ENCODE assay signal across 8 cellular contexts in genomic region chr7:964401-965231, GRCh38. TPM values are rescaled to one million over a fixed set of nuclear protein-coding genes. Genes with fewer than 3 reads are reported as not detected.
DNase-seq lines count a peak whose midpoint lies in the region; ATAC-seq, FAIRE-seq and TF ChIP-seq lines count a peak whose summit lies in the region.

No MANE protein-coding gene starts in this region.

- H3K36me3 Mint-ChIP-seq in T-helper 2 cell treated with Interferon-gamma antibody and Interleukin-4, amounts not matched to agents 5 μg/mL and 100 μg/mL, for 36 hours (ENCODE audit: low read depth): peaks cover 19% of the 10 kb centered on the region

- H3K9me3 Mint-ChIP-seq in T-helper 2 cell treated with Interferon-gamma antibody and Interleukin-4, amounts not matched to agents 5 μg/mL and 100 μg/mL, for 36 hours: no peaks in the 10 kb centered on the region

- ATAC-seq in SK-N-SH treated with all-trans-retinoic acid at 6 μM for 48 hours: peak; percentile 66
- ATAC-seq in sciatic nerve: peak; percentile 50

- H3K27ac Mint-ChIP-seq in T-helper 2 cell treated with Interferon-gamma antibody and Interleukin-4, amounts not matched to agents 5 μg/mL and 100 μg/mL, for 36 hours: no peak overlapping the region

- TF ChIP-seq POLR2A in H54 (IDR thresholded peaks at IDR 0.05; ENCODE audit: low read depth, low read length): no peak

- DNase-seq in H54 (ENCODE audit: insufficient read length, low spot score) (peak; percentile 77), head of caudate nucleus (peak in 30 of 42 donors; percentile 26 to 80 (median 59)), sciatic nerve (ENCODE audit: low spot score) (no peak), NCI-H524 treated with DMSO at 0.1 percent for 48 hours (lab: John Stamatoyannopoulos, UW) (no peak)
- DNase-seq in T-helper 2 cell treated with Interferon-gamma antibody and Interleukin-4, amounts not matched to agents 5 μg/mL and 100 μg/mL, for 36 hours (ENCODE audit: low spot score): no peak
- no peak for DNase-seq in effector CD4-positive, alpha-beta T cell
- no peak for DNase-seq in activated naive CD4-positive, alpha-beta T cell treated with anti-CD3 and anti-CD28 coated beads, Interleukin-2, amount 50 U/mL, for 16 hours

- intact Hi-C loops in head of caudate nucleus (cut with DNase I): no loop called here
- intact Hi-C loops in sciatic nerve (cut with DNase I): no loop called here

- H3K4me3 Mint-ChIP-seq in T-helper 2 cell treated with Interferon-gamma antibody and Interleukin-4, amounts not matched to agents 5 μg/mL and 100 μg/mL, for 36 hours: no peak overlapping the region

- peaks cover 5% of the 10 kb centered on the region for H3K4me1 Mint-ChIP-seq in T-helper 2 cell treated with Interferon-gamma antibody and Interleukin-4, amounts not matched to agents 5 μg/mL and 100 μg/mL, for 36 hours (ENCODE audit: low read depth)

- FAIRE-seq in H54 (lab: Jason Lieb, UNC): no peak

- H3K27me3 Mint-ChIP-seq in T-helper 2 cell treated with Interferon-gamma antibody and Interleukin-4, amounts not matched to agents 5 μg/mL and 100 μg/mL, for 36 hours (ENCODE audit: low read depth): peaks cover 6% of the 10 kb centered on the region

TF ChIP-seq in SK-N-SH treated with all-trans-retinoic acid at 6 μM for 48 hours, 23 proteins besides CTCF, POLR2A, EP300 and RAD21:
- peak; percentile 85 for TF ChIP-seq TSHZ2 (CRISPR knock-in tag; IDR thresholded peaks at IDR 0.05)
- TF ChIP-seq PATZ1 (CRISPR knock-in tag; IDR thresholded peaks at IDR 0.05; ENCODE audit: borderline replicate concordance): no peak
- no peak for TF ChIP-seq POU6F1 (CRISPR knock-in tag; IDR thresholded peaks at IDR 0.05; ENCODE audit: borderline replicate concordance, low read depth)
- TF ChIP-seq ISL1 (CRISPR knock-in tag; IDR thresholded peaks at IDR 0.05): peak; percentile 61
- no peak for TF ChIP-seq ZNF70 (CRISPR knock-in tag; IDR thresholded peaks at IDR 0.05)
- TF ChIP-seq ZFP3 (CRISPR knock-in tag; IDR thresholded peaks at IDR 0.05): 0 out of 2 replicates have a peak, but pooled peaks have one; percentile 40
- TF ChIP-seq RARB (CRISPR knock-in tag; IDR thresholded peaks at IDR 0.05): no peak
- TF ChIP-seq ESRRG (CRISPR knock-in tag; IDR thresholded peaks at IDR 0.05): peak; percentile 28; the same call in 1 of the 2 replicates
- no peak for TF ChIP-seq PPARA (CRISPR knock-in tag; IDR thresholded peaks at IDR 0.05; ENCODE audit: borderline replicate concordance)
- peak; percentile 54; the same call in 1 of the 2 replicates for TF ChIP-seq CREB5 (CRISPR knock-in tag; IDR thresholded peaks at IDR 0.05; ENCODE audit: low read depth)
- TF ChIP-seq BACH2 (CRISPR knock-in tag; IDR thresholded peaks at IDR 0.05; ENCODE audit: borderline replicate concordance): no peak
- 0 out of 2 replicates have a peak, but pooled peaks have one; percentile 76 for TF ChIP-seq CSDC2 (CRISPR knock-in tag; IDR thresholded peaks at IDR 0.05)
- 0 out of 2 replicates have a peak, but pooled peaks have one; percentile 41 for TF ChIP-seq CSRNP3 (CRISPR knock-in tag; IDR thresholded peaks at IDR 0.05)
- TF ChIP-seq GLIS3 (CRISPR knock-in tag; IDR thresholded peaks at IDR 0.05): 0 out of 2 replicates have a peak, but pooled peaks have one; percentile 9
- TF ChIP-seq ZNF565 (CRISPR knock-in tag; conservative IDR thresholded peaks at IDR 0.05; ENCODE audit: low read depth): no peak
- TF ChIP-seq ZNF8 (CRISPR knock-in tag; IDR thresholded peaks at IDR 0.05): no peak
- peak; percentile 90 for TF ChIP-seq TCF4 (CRISPR knock-in tag; IDR thresholded peaks at IDR 0.05; ENCODE audit: borderline replicate concordance)

RNA-seq across cellular contexts. Expression of gene ADAP1, which starts 10.1 kb away (rescaled TPM):
- total RNA-seq in sciatic nerve: 42.8 TPM

RNA-seq across cellular contexts. Expression of gene COX19, which starts 10.7 kb away (rescaled TPM):
- total RNA-seq in sciatic nerve: 18.3 TPM

RNA-seq across cellular contexts. Expression of gene CYP2W1, which starts 18.4 kb away (rescaled TPM):
- 1.6 TPM for total RNA-seq in sciatic nerve

Comparison
In these comparisons a context has a peak if more than half of its experiments do, and no peak if none do; other contexts are left out.
1. DNase-seq: peak in H54 (single experiment) and head of caudate nucleus (30 of 42); none in sciatic nerve (single experiment), T-helper 2 cell treated with Interferon-gamma antibody and Interleukin-4, amounts not matched to agents 5 μg/mL and 100 μg/mL, for 36 hours (single experiment), effector CD4-positive, alpha-beta T cell (single experiment), NCI-H524 treated with DMSO at 0.1 percent for 48 hours (single experiment) and activated naive CD4-positive, alpha-beta T cell treated with anti-CD3 and anti-CD28 coated beads, Interleukin-2, amount 50 U/mL, for 16 hours (single experiment).